ENCODE assay signal across 9 cellular contexts in genomic region chr1:92980732-92981647, GRCh38. TPM values are rescaled to one million over a fixed set of nuclear protein-coding genes. Genes with fewer than 3 reads are reported as not detected.
A peak's percentile ranks its signal among the peaks of the same experiment; 100 is the strongest.
DNase-seq lines count a peak whose midpoint lies in the region; ATAC-seq and TF ChIP-seq lines count a peak whose summit lies in the region.
"Had no signal": no experiment of that assay in that cellular context is flagged by ENCODE, and none has a peak within 500 bp of the region (broad histone marks: within the 10 kb centered on the region; RNA-seq: fewer than 3 reads in every experiment).

No MANE protein-coding gene starts in this region.

- intact Hi-C loops in dorsolateral prefrontal cortex (cut with DNase I): no loop called here

- ATAC-seq in GM19463 (IDR thresholded peaks at IDR 0.05; ENCODE audit: unreplicated experiment): peak; percentile 49
- peak; percentile 96 for ATAC-seq in central memory CD8-positive, alpha-beta T cell (replicated peaks; ENCODE audit: extremely low read depth, poor library complexity, severe bottlenecking)
- ATAC-seq: WTC11 had no signal

- peaks cover 19% of the 10 kb centered on the region for H3K4me1 Mint-ChIP-seq in central memory CD8-positive, alpha-beta T cell
- H3K4me1 Mint-ChIP-seq in nephron progenitor cell: no peaks in the 10 kb centered on the region
- H3K4me1 Mint-ChIP-seq: WTC11 had no signal

- TF ChIP-seq CTCF in nephron progenitor cell (IDR thresholded peaks at IDR 0.05): no peak
- TF ChIP-seq CTCF in dorsolateral prefrontal cortex (IDR thresholded peaks at IDR 0.05 in 54 of 56, conservative IDR thresholded peaks at IDR 0.05 in 2 of 56; ENCODE audit: low read depth in 1 of 56, partially characterized antibody in 56 of 56): no peak
- TF ChIP-seq CTCF in foreskin fibroblast (IDR thresholded peaks at IDR 0.05; ENCODE audit: low read depth, low read length): no peak

- DNase-seq in CD1c-positive myeloid dendritic cell (ENCODE audit: extremely low spot score) (peak; percentile 66), globus pallidus (ENCODE audit: low spot score) (no peak), nephron progenitor cell (no peak), dorsolateral prefrontal cortex (no peak), foreskin fibroblast (no peak)
- peak; percentile 67 for DNase-seq in Jurkat, Clone E6-1 (ENCODE audit: low read depth, low spot score)
- peak; percentile 19 to 62 for DNase-seq in central memory CD8-positive, alpha-beta T cell (ENCODE audit: low spot score in 2 of 2)

- peak overlapping the region in 2 of 59 donors; percentile 18 to 21 for H3K27ac ChIP-seq in dorsolateral prefrontal cortex

- H3K4me3 ChIP-seq in Jurkat, Clone E6-1 (ENCODE audit: low read length): no peak overlapping the region
- H3K4me3 ChIP-seq in dorsolateral prefrontal cortex: no peak overlapping the region
- H3K4me3 ChIP-seq in foreskin fibroblast (ENCODE audit: low read depth in 1 of 2, low read length in 2 of 2): no peak overlapping the region

- H3K36me3 Mint-ChIP-seq in central memory CD8-positive, alpha-beta T cell (ENCODE audit: insufficient read depth): peaks cover 9% of the 10 kb centered on the region
- no peaks in the 10 kb centered on the region for H3K36me3 Mint-ChIP-seq in nephron progenitor cell (ENCODE audit: low read depth)
- H3K36me3 Mint-ChIP-seq: WTC11 had no signal

- peak overlapping the region; percentile 94 for H3K27ac Mint-ChIP-seq in central memory CD8-positive, alpha-beta T cell (ENCODE audit: low read depth)
- no peak overlapping the region for H3K27ac Mint-ChIP-seq in nephron progenitor cell
- H3K27ac Mint-ChIP-seq: WTC11 had no signal

- no peaks in the 10 kb centered on the region for H3K9me3 Mint-ChIP-seq in central memory CD8-positive, alpha-beta T cell
- peaks cover 19% of the 10 kb centered on the region for H3K9me3 Mint-ChIP-seq in nephron progenitor cell

- peak overlapping the region; percentile 42 for H3K4me3 Mint-ChIP-seq in central memory CD8-positive, alpha-beta T cell
- H3K4me3 Mint-ChIP-seq in nephron progenitor cell: no peak overlapping the region
- H3K4me3 Mint-ChIP-seq: WTC11 had no signal

- H3K27me3 Mint-ChIP-seq in central memory CD8-positive, alpha-beta T cell: no peaks in the 10 kb centered on the region
- H3K27me3 Mint-ChIP-seq in nephron progenitor cell (ENCODE audit: low read depth, poor library complexity): no peaks in the 10 kb centered on the region

- H3K27me3 ChIP-seq in dorsolateral prefrontal cortex: no peaks in the 10 kb centered on the region

RNA-seq across cellular contexts. Expression of gene DIPK1A, which starts 19.7 kb away (rescaled TPM):
- polyA plus RNA-seq in Jurkat, Clone E6-1 (2012; ENCODE audit: insufficient read depth, insufficient read length): 17.1 TPM
- 10 to 100 TPM; 19.2 to 62.8 (median 43.8) TPM for total RNA-seq in dorsolateral prefrontal cortex

Comparison
In these comparisons a context has a peak if more than half of its experiments do, and no peak if none do; other contexts are left out.
1. DNase-seq: peak in CD1c-positive myeloid dendritic cell (single experiment), Jurkat, Clone E6-1 (single experiment) and central memory CD8-positive, alpha-beta T cell (2 of 2); none in globus pallidus (single experiment), nephron progenitor cell (single experiment), dorsolateral prefrontal cortex (0 of 10) and foreskin fibroblast (0 of 2).